Comparison of ENCODE assay signal across 14 cellular contexts in genomic region chr3:188295876-188296275, GRCh38.
A peak's percentile ranks its signal among the peaks of the same experiment; 100 is the strongest.
DNase-seq lines count a peak whose midpoint lies in the region; ATAC-seq, FAIRE-seq and TF ChIP-seq lines count a peak whose summit lies in the region.
"Had no signal": no experiment of that assay in that cellular context is flagged by ENCODE, and none has a peak within 500 bp of the region (broad histone marks: within the 10 kb centered on the region; RNA-seq: fewer than 3 reads in every experiment).

No MANE protein-coding gene starts in this region.

- no peak for TF ChIP-seq EP300 in HepG2 (IDR thresholded peaks at IDR 0.05; ENCODE audit: low read depth in 2 of 2, low read length in 2 of 2)
- TF ChIP-seq EP300 in HepG2 (CRISPR knock-in tag; IDR thresholded peaks at IDR 0.05; ENCODE audit: borderline replicate concordance): no peak

- H3K27ac ChIP-seq in HepG2 (ENCODE audit: extremely low read length, insufficient read depth, low read length) (peak overlapping the region; percentile 94), small intestine (ENCODE audit: low read depth in 1 of 2, low read length in 1 of 2) (peak overlapping the region; percentile 48 to 81)

- no TSS peak for BruUV-seq in Calu3 (replicated peaks; lab: Mats Ljungman, UMichigan)
- BruUV-seq in HepG2 (replicated peaks; lab: Mats Ljungman, UMichigan): no TSS peak

- H3K27me3 ChIP-seq in HepG2 (ENCODE audit: control insufficient read depth in 1 of 2, insufficient read depth in 2 of 2, low read length in 2 of 2) (no peaks in the 10 kb centered on the region), small intestine (ENCODE audit: control insufficient read depth in 2 of 2, insufficient read depth in 2 of 2, low read length in 2 of 2) (no peaks in the 10 kb centered on the region)

- H2AFZ ChIP-seq in HepG2 (ENCODE audit: low read length): no peak overlapping the region

- POLR2A ChIA-PET in HepG2 (lab: Yijun Ruan, JAX): interaction anchor here (1.2 to 2.3 kb wide), 3 partner anchors 259 to 550 kb away, joined by 3 to 31 read pairs (median 7); partner anchors contain the start of gene BCL6

- peaks cover 62% of the 10 kb centered on the region for H3K79me2 ChIP-seq in HepG2 (ENCODE audit: insufficient read depth, low read length)

- 92% methylated on average over 3 of the region's 3 CpGs for WGBS in HepG2 (ENCODE audit: low lambda C conversion rate)
- WGBS in small intestine, 3 donors: 96 to 99% (median 97%) methylated on average over 3 of the region's 3 CpGs

- intact Hi-C loops in Calu3 (cut with micrococcal nuclease; ENCODE audit: unreplicated experiment): loop anchor here (1.0 to 10.0 kb wide), 7 partner anchors 53 to 653 kb away; partner anchors contain the start of gene BCL6
- intact Hi-C loops in HepG2 (cut with micrococcal nuclease; ENCODE audit: unreplicated experiment): loop anchor here (1.0 to 5.0 kb wide), 6 partner anchors 25 to 656 kb away; no protein-coding TSS in a partner anchor

- H3K4me3 ChIP-seq in HepG2 (replicated peaks in 1 of 3; ENCODE audit: insufficient read depth in 1 of 3, low read depth in 2 of 3, low read length in 3 of 3): no peak overlapping the region
- no peak overlapping the region for H3K4me3 ChIP-seq in small intestine (ENCODE audit: low read depth in 1 of 2, low read length in 2 of 2)
- H3K4me3 ChIP-seq: HAP-1 had no signal

- DNase-seq in Calu3 (no peak), HepG2 (ENCODE audit: low spot score) (no peak), small intestine (no peak), NCI-H345 treated with DMSO at 0.1 percent for 48 hours (lab: John Stamatoyannopoulos, UW; ENCODE audit: unreplicated experiment) (no peak), CD1c-positive myeloid dendritic cell (ENCODE audit: extremely low spot score) (no peak), ecto neural progenitor cell (ENCODE audit: low spot score) (no peak), G401 (ENCODE audit: low spot score) (no peak)
- DNase-seq: central memory CD4-positive, alpha-beta T cell; nephron progenitor cell; stimulated activated CD4-positive, alpha-beta T cell treated with anti-CD3 and anti-CD28 coated beads, Interleukin-4, amount 100 ng/mL, for 1 hour had no signal

- H3K4me1 Mint-ChIP-seq in Calu3 (ENCODE audit: low read depth, unreplicated experiment): peaks cover 91% of the 10 kb centered on the region
- peaks cover 57% of the 10 kb centered on the region for H3K4me1 Mint-ChIP-seq in activated T-helper 17 cell treated with anti-CD3 and anti-CD28 coated beads, Interleukin-2, amount 50 U/mL, for 72 hours

- FAIRE-seq in HepG2 (lab: Jason Lieb, UNC) (no peak), small intestine (lab: Jason Lieb, UNC) (no peak)
- FAIRE-seq: D721Med, TTC549 had no signal

- H3K9me3 ChIP-seq in HepG2 (ENCODE audit: low read length): no peaks in the 10 kb centered on the region
- no peaks in the 10 kb centered on the region for H3K9me3 ChIP-seq in small intestine (ENCODE audit: control insufficient read depth, low read depth)
- H3K9me3 ChIP-seq: HAP-1 had no signal

- in situ Hi-C loops in HepG2 (cut with HindIII; ENCODE audit: extremely low pct_ligation_motif_present, low pct_unique_long_range_greater_than_20kb) (loop anchor here (5.0 to 10.0 kb wide), 3 partner anchors 451 to 659 kb away; partner anchors contain the start of gene BCL6), G401 (cut with HindIII; ENCODE audit: low sequenced_read_pairs) (no loop called here)

- peaks cover 38% of the 10 kb centered on the region for H3K36me3 Mint-ChIP-seq in Calu3 (ENCODE audit: insufficient read depth, unreplicated experiment)
- peaks cover 22% of the 10 kb centered on the region for H3K36me3 Mint-ChIP-seq in activated T-helper 17 cell treated with anti-CD3 and anti-CD28 coated beads, Interleukin-2, amount 50 U/mL, for 72 hours (ENCODE audit: low read depth)

- TF ChIP-seq POLR2A in HepG2 (IDR thresholded peaks at IDR 0.05; ENCODE audit: insufficient read depth in 1 of 2, low read depth in 2 of 2, low read length in 2 of 2): no peak

- ATAC-seq in activated T-helper 17 cell treated with anti-CD3 and anti-CD28 coated beads, Interleukin-2, amount 50 U/mL, for 72 hours (replicated peaks): no peak
- no peak for ATAC-seq in HepG2

- CTCF ChIA-PET in Calu3 (lab: Charles Lee) (interaction anchor here (1.0 kb wide), 1 partner anchor 26 kb away, joined by 5 read pairs; no protein-coding TSS in a partner anchor), HepG2 (lab: Yijun Ruan, JAX; ENCODE audit: low intra/inter-chr PET ratio, low total read pairs) (no interaction called here)

- H3K4me2 ChIP-seq in HepG2 (ENCODE audit: low read depth, low read length): no peak overlapping the region

- peaks cover 99% of the 10 kb centered on the region for H3K4me1 ChIP-seq in HepG2 (ENCODE audit: insufficient read depth, low read length)
- H3K4me1 ChIP-seq in small intestine (ENCODE audit: control insufficient read depth in 2 of 2, insufficient read depth in 1 of 2, low read depth in 1 of 2, low read length in 1 of 2): peaks cover 14 to 40% of the 10 kb centered on the region in 2 donors

- H3K36me3 ChIP-seq in HepG2 (replicated peaks in 1 of 2; ENCODE audit: control insufficient read depth in 1 of 2, insufficient read depth in 2 of 2, low read length in 2 of 2): no peaks in the 10 kb centered on the region
- H3K36me3 ChIP-seq in small intestine (ENCODE audit: control insufficient read depth in 2 of 2, insufficient read depth in 2 of 2, low read length in 2 of 2): no peaks in the 10 kb centered on the region
- H3K36me3 ChIP-seq: HAP-1 had no signal

- H3K9me3 Mint-ChIP-seq in Calu3 (ENCODE audit: low read depth, unreplicated experiment): no peaks in the 10 kb centered on the region
- H3K9me3 Mint-ChIP-seq in activated T-helper 17 cell treated with anti-CD3 and anti-CD28 coated beads, Interleukin-2, amount 50 U/mL, for 72 hours: no peaks in the 10 kb centered on the region
- H3K9me3 Mint-ChIP-seq: nephron progenitor cell had no signal

- peak overlapping the region; percentile 60 for H3K9ac ChIP-seq in HepG2 (ENCODE audit: insufficient read depth, low read depth, low read length)

- H3K27ac Mint-ChIP-seq in Calu3 (ENCODE audit: unreplicated experiment): peak overlapping the region; percentile 81
- H3K27ac Mint-ChIP-seq in activated T-helper 17 cell treated with anti-CD3 and anti-CD28 coated beads, Interleukin-2, amount 50 U/mL, for 72 hours: peak overlapping the region; percentile 49

- TF ChIP-seq CTCF in Calu3 (IDR thresholded peaks at IDR 0.05; ENCODE audit: unreplicated experiment): no peak
- TF ChIP-seq CTCF in HepG2 (CRISPR knock-in tag; IDR thresholded peaks at IDR 0.05): no peak

- H4K20me1 ChIP-seq in HepG2 (ENCODE audit: insufficient read depth, low read length): no peaks in the 10 kb centered on the region

- TF ChIP-seq RAD21 in HepG2 (CRISPR knock-in tag; IDR thresholded peaks at IDR 0.05): no peak

- H3K4me3 Mint-ChIP-seq in Calu3 (ENCODE audit: low read depth, unreplicated experiment): peak overlapping the region; percentile 11
- H3K4me3 Mint-ChIP-seq in activated T-helper 17 cell treated with anti-CD3 and anti-CD28 coated beads, Interleukin-2, amount 50 U/mL, for 72 hours: peak overlapping the region; percentile 77
- H3K4me3 Mint-ChIP-seq: nephron progenitor cell had no signal

- H3K27me3 Mint-ChIP-seq in Calu3 (ENCODE audit: unreplicated experiment): no peaks in the 10 kb centered on the region
- H3K27me3 Mint-ChIP-seq in activated T-helper 17 cell treated with anti-CD3 and anti-CD28 coated beads, Interleukin-2, amount 50 U/mL, for 72 hours: no peaks in the 10 kb centered on the region

TF ChIP-seq in HepG2, 621 proteins besides CTCF, POLR2A, EP300 and RAD21:
- TF ChIP-seq ZC3H13 (CRISPR knock-in tag; IDR thresholded peaks at IDR 0.05): no peak
- TF ChIP-seq ZNF790 (CRISPR knock-in tag; IDR thresholded peaks at IDR 0.05; ENCODE audit: borderline replicate concordance): 0 out of 2 replicates have a peak, but pooled peaks have one; percentile 2
